In genomic region chr22:31029276-31029675, GRCh38 we compare ENCODE assay signal across 27 cellular contexts.
"Had no signal": no experiment of that assay in that cellular context is flagged by ENCODE, and none has a peak within 500 bp of the region (broad histone marks: within the 10 kb centered on the region; RNA-seq: fewer than 3 reads in every experiment).

No MANE protein-coding gene starts in this region.

- H3K4me3 ChIP-seq: stomach, suprapubic skin, testis, thoracic aorta, thyroid gland, tibial artery, tibial nerve, transverse colon, upper lobe of left lung, upper lobe of right lung, uterus, vagina had no signal

- H3K9me3 ChIP-seq: stomach, suprapubic skin, testis, thoracic aorta, thyroid gland, tibial artery, tibial nerve, transverse colon, upper lobe of left lung, upper lobe of right lung, uterus, vagina had no signal

- H3K36me3 ChIP-seq: stomach, suprapubic skin, thoracic aorta, thyroid gland, tibial artery, tibial nerve, transverse colon, upper lobe of left lung, upper lobe of right lung, uterus, vagina had no signal

- FAIRE-seq: urothelium cell line had no signal

- H3K4me1 ChIP-seq: stomach, suprapubic skin, testis, thyroid gland, tibial artery, tibial nerve, transverse colon, upper lobe of left lung, upper lobe of right lung, uterus, vagina had no signal

- H3K27me3 ChIP-seq: stomach, suprapubic skin, testis, thyroid gland, tibial artery, tibial nerve, transverse colon, upper lobe of left lung, upper lobe of right lung, uterus, vagina had no signal

- DNase-seq: stimulated activated CD4-positive, alpha-beta T cell treated with anti-CD3 and anti-CD28 coated beads, Interleukin-2, amount 100 ng/mL, for 48 hours; stimulated activated CD4-positive, alpha-beta T cell treated with anti-CD3 and anti-CD28 coated beads, Interleukin-4, amount 100 ng/mL, for 1 hour; stimulated activated CD4-positive, alpha-beta T cell treated with anti-CD3 and anti-CD28 coated beads, Interleukin-4, amount 100 ng/mL, for 24 hours; stimulated activated CD4-positive, alpha-beta T cell treated with anti-CD3 and anti-CD28 coated beads, Interleukin-4, amount 100 ng/mL, for 4 hours; stimulated activated CD8-positive, alpha-beta memory T cell treated with anti-CD3 and anti-CD28 coated beads, Interleukin-4, amount 100 ng/mL, for 48 hours; stimulated activated naive B cell treated with anti-CD40 and anti-IgM and Interleukin-4, amounts not matched to agents 10 μg/mL and 1 μg/mL and 100 μg/mL, for 72 hours; stimulated activated naive CD4-positive, alpha-beta T cell; stimulated activated naive CD4-positive, alpha-beta T cell treated with Interleukin-2 at 50 U/mL for 16 hours; stimulated activated naive CD8-positive, alpha-beta T cell treated with anti-CD3 and anti-CD28 coated beads, Interleukin-15, amount 100 ng/mL, for 72 hours; stimulated activated naive CD8-positive, alpha-beta T cell treated with anti-CD3 and anti-CD28 coated beads, Interleukin-15, Interleukin-2, amounts not matched to agents 100 U/mL and 50 U/mL, for 24 hours; stomach; substantia nigra; testis; thyroid gland; tibial artery; transverse colon; trophoblast cell; upper lobe of left lung; upper lobe of right lung; uterus had no signal

- H3K27ac ChIP-seq: stomach, suprapubic skin, testis, thoracic aorta, thyroid gland, tibial artery, tibial nerve, transverse colon, upper lobe of left lung, upper lobe of right lung, uterus, vagina had no signal

- ATAC-seq: stimulated activated effector memory CD8-positive, alpha-beta T cell treated with anti-CD3 and anti-CD28 coated beads, Interleukin-12 subunit alpha, Interleukin-12 subunit beta, amount 100 ng/mL, for 72 hours; stimulated activated memory B cell treated with anti-CD40 and anti-IgM and Interleukin-4, amounts not matched to agents 10 μg/mL and 1 μg/mL and 100 μg/mL, for 72 hours; stimulated activated naive B cell treated with anti-CD40 and anti-IgM and Interleukin-4, amounts not matched to agents 10 μg/mL and 1 μg/mL and 100 μg/mL, for 72 hours; stimulated activated naive CD8-positive, alpha-beta T cell treated with anti-CD3 and anti-CD28 coated beads, Interleukin-15, amount 100 ng/mL, for 72 hours; stimulated activated naive CD8-positive, alpha-beta T cell treated with anti-CD3 and anti-CD28 coated beads, Interleukin-15, Interleukin-2, amounts not matched to agents 100 U/mL and 50 U/mL, for 24 hours; upper lobe of right lung had no signal
